ENCODE assay signal across 4 cellular contexts in genomic region chr20:21413999-21414398, GRCh38. TPM values are rescaled to one million over a fixed set of nuclear protein-coding genes. Genes with fewer than 3 reads are reported as not detected.
"Had no signal": no experiment of that assay in that cellular context is flagged by ENCODE, and none has a peak within 500 bp of the region (broad histone marks: within the 10 kb centered on the region; RNA-seq: fewer than 3 reads in every experiment).

No MANE protein-coding gene starts in this region.

RNA-seq across cellular contexts. Expression of gene NKX2-4, which starts 16.7 kb away (rescaled TPM):
- total RNA-seq: GM23248, H7, HFFc6, IMR-90 had no signal
- polyA plus RNA-seq: GM23248, IMR-90 had no signal
